19 cellular contexts compared by ENCODE assay signal in the genomic region with DNA sequence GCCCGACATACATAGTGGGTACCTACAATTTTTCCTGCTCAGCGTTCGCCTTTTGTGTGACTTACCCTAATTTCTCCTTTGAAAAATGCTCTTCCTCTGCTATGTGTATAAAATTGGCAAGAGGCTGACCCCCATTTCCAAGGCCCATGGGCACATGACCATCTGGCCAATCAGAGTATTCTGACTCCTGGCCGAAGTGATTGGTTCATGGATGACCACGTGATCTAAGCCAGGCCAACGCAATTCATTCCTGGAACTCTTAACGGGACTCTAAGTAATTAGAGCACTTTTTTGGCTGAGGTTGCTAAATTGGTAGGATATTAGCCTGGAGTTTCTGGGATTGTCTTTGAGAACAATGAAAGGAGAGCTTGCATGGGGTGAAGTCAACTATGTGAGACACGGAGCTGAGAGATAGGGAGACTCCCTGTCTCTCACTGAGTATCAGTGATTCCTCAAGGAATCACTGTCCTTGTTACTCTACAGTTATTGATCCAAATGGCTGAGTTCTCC.
DNase-seq lines count a peak whose midpoint lies in the region; ATAC-seq, FAIRE-seq and TF ChIP-seq lines count a peak whose summit lies in the region.
"Had no signal": no experiment of that assay in that cellular context is flagged by ENCODE, and none has a peak within 500 bp of the region (broad histone marks: within the 10 kb centered on the region; RNA-seq: fewer than 3 reads in every experiment).

No MANE protein-coding gene starts in this region.

- H3K9me3 ChIP-seq in A549 (no peaks in the 10 kb centered on the region), testis (no peaks in the 10 kb centered on the region), gastrocnemius medialis (no peaks in the 10 kb centered on the region)

- POLR2A ChIA-PET in A549 (lab: Yijun Ruan, JAX) (no interaction called here), WTC11 (lab: Charles Lee) (no interaction called here)

- H3K56ac ChIP-seq in mesendoderm (ENCODE audit: low read length): no peak overlapping the region

- H3K4me3 ChIP-seq in A549 (no peak overlapping the region), mesendoderm (ENCODE audit: low read length) (no peak overlapping the region), testis (peak overlapping the region in 1 of 2 donors; percentile 20), gastrocnemius medialis (no peak overlapping the region)

- H3K79me2 ChIP-seq in mesendoderm (ENCODE audit: control insufficient read depth, insufficient read depth, low read length): no peaks in the 10 kb centered on the region

- no peak for TF ChIP-seq EP300 in A549 (IDR thresholded peaks at IDR 0.05)

- TF ChIP-seq POLR2A in A549 (IDR thresholded peaks at IDR 0.05; ENCODE audit: low read length) (no peak), testis (IDR thresholded peaks at IDR 0.05) (no peak), gastrocnemius medialis (IDR thresholded peaks at IDR 0.05) (no peak)

- no peak for FAIRE-seq in A549 (lab: Jason Lieb, UNC)
- FAIRE-seq: GM12891 had no signal

- no peak overlapping the region for H2BK120ac ChIP-seq in mesendoderm (ENCODE audit: low read depth, low read length)

- no peaks in the 10 kb centered on the region for H3K36me3 Mint-ChIP-seq in WTC11
- H3K36me3 Mint-ChIP-seq: CD4-positive, alpha-beta memory T cell had no signal

- in situ Hi-C loops in gastrocnemius medialis (cut with MboI; ENCODE audit: low sequenced_read_pairs in 4 of 4): no loop called here

- no peak overlapping the region for H3K9ac ChIP-seq in mesendoderm (ENCODE audit: low read length)

- CTCF ChIA-PET in A549 (lab: Yijun Ruan, JAX) (no interaction called here), WTC11 (lab: Charles Lee) (no interaction called here)

- no peak overlapping the region for H2AK5ac ChIP-seq in mesendoderm (ENCODE audit: low read length)

- H3K27me3 ChIP-seq in mesendoderm (ENCODE audit: insufficient read depth, low read length, poor library complexity) (no peaks in the 10 kb centered on the region), testis (no peaks in the 10 kb centered on the region), gastrocnemius medialis (no peaks in the 10 kb centered on the region)

- H3K9me3 Mint-ChIP-seq in WTC11: no peaks in the 10 kb centered on the region

- H3K27ac ChIP-seq in A549: no peak overlapping the region
- H3K27ac ChIP-seq in mesendoderm (ENCODE audit: low read depth, low read length): no peak overlapping the region
- H3K27ac ChIP-seq in testis: no peak overlapping the region
- no peak overlapping the region for H3K27ac ChIP-seq in gastrocnemius medialis

- H3K23ac ChIP-seq in mesendoderm (ENCODE audit: low read length): no peak overlapping the region

- WGBS in A549 (ENCODE audit: missing lambda C conversion rate): 59% methylated on average over 8 of the region's 8 CpGs
- WGBS in mesendoderm (ENCODE audit: extremely low coverage, insufficient coverage, low lambda C conversion rate): no CpG with 5 or more reads among the region's 8 CpGs
- 61 to 67% methylated on average over 8 of the region's 8 CpGs for WGBS in testis, 2 donors

- H3K4me1 ChIP-seq in A549 (no peaks in the 10 kb centered on the region), mesendoderm (ENCODE audit: control insufficient read depth, low read depth, low read length) (peaks cover 4% of the 10 kb centered on the region), testis (no peaks in the 10 kb centered on the region), gastrocnemius medialis (no peaks in the 10 kb centered on the region)

- TF ChIP-seq CTCF in A549 (IDR thresholded peaks at IDR 0.05) (no peak), WTC11 (IDR thresholded peaks at IDR 0.05) (no peak), testis (IDR thresholded peaks at IDR 0.05) (no peak), gastrocnemius medialis (IDR thresholded peaks at IDR 0.05 in 4 of 5, conservative IDR thresholded peaks at IDR 0.05 in 1 of 5) (no peak)

- H2BK5ac ChIP-seq in mesendoderm (ENCODE audit: low read length): no peak overlapping the region

- no peak overlapping the region for H3K18ac ChIP-seq in mesendoderm (ENCODE audit: low read length)

- H3K79me1 ChIP-seq in mesendoderm (ENCODE audit: low read length): no peaks in the 10 kb centered on the region

- no peak overlapping the region for H2BK15ac ChIP-seq in mesendoderm (replicated peaks; ENCODE audit: low read depth)

- peaks cover 17% of the 10 kb centered on the region for H3K4me1 Mint-ChIP-seq in WTC11
- H3K4me1 Mint-ChIP-seq: CD4-positive, alpha-beta memory T cell had no signal

- H3K4ac ChIP-seq in mesendoderm (ENCODE audit: low read depth, low read length): no peak overlapping the region

- H3K4me2 ChIP-seq in A549 (no peak overlapping the region), mesendoderm (ENCODE audit: low read length) (no peak overlapping the region)

- H3K36me3 ChIP-seq in mesendoderm (ENCODE audit: control insufficient read depth, insufficient read depth, low read length) (no peaks in the 10 kb centered on the region), testis (ENCODE audit: low read depth, missing control alignments) (no peaks in the 10 kb centered on the region), gastrocnemius medialis (no peaks in the 10 kb centered on the region)

- H3K27me3 Mint-ChIP-seq in WTC11 (ENCODE audit: low read depth): peaks cover 11% of the 10 kb centered on the region

- intact Hi-C loops in testis (cut with DNase I; ENCODE audit: low total_unique reads) (no loop called here), gastrocnemius medialis (cut with DNase I; ENCODE audit: low total_unique reads) (no loop called here)

- no peak for DNase-seq in A549 (ENCODE audit: low read depth in 1 of 2, low spot score in 1 of 2)
- no peak for DNase-seq in WTC11 (ENCODE audit: low spot score)
- DNase-seq in mesendoderm: peak; percentile 60
- DNase-seq in testis: peak; percentile 52
- DNase-seq in central memory CD4-positive, alpha-beta T cell: no peak
- no peak for DNase-seq in cerebellum (ENCODE audit: low spot score)
- DNase-seq in gastrocnemius medialis: no peak
- DNase-seq: 8988T; C1 segment of cervical spinal cord; Calu3; CD4-positive, alpha-beta memory T cell; COR-L47; DMS53; DMS79 treated with DMSO at 0.1 percent for 48 hours; GF-D8; GOT3; H7; HCEC 1CT had no signal

- no peak for ATAC-seq in A549
- ATAC-seq in WTC11: no peak
- no peak for ATAC-seq in gastrocnemius medialis

- H4K8ac ChIP-seq in mesendoderm (ENCODE audit: low read depth, low read length): no peak overlapping the region

- H3K27ac Mint-ChIP-seq in WTC11: no peak overlapping the region
- H3K27ac Mint-ChIP-seq: CD4-positive, alpha-beta memory T cell had no signal

- no peak overlapping the region for H4K5ac ChIP-seq in mesendoderm (ENCODE audit: low read length)

- TF ChIP-seq RAD21 in A549 (conservative IDR thresholded peaks at IDR 0.05 in 1 of 2, IDR thresholded peaks at IDR 0.05 in 1 of 2): no peak

- H3K4me3 Mint-ChIP-seq in WTC11: no peak overlapping the region
- H3K4me3 Mint-ChIP-seq: CD4-positive, alpha-beta memory T cell had no signal

TF ChIP-seq in A549, 52 proteins besides CTCF, POLR2A, EP300 and RAD21:
- TF ChIP-seq USF2 (IDR thresholded peaks at IDR 0.05) (peak; percentile 77), MAZ (IDR thresholded peaks at IDR 0.05; ENCODE audit: borderline replicate concordance, low read depth, low read length) (no peak), MAFK (IDR thresholded peaks at IDR 0.05; ENCODE audit: partially characterized antibody) (peak; percentile 57)
TF ChIP-seq in A549: peak in this region for 2.

TF ChIP-seq in WTC11, 78 proteins besides CTCF, POLR2A, EP300 and RAD21:
- TF ChIP-seq NFYB (CRISPR knock-in tag; conservative IDR thresholded peaks at IDR 0.05; ENCODE audit: low read depth): 0 out of 2 replicates have a peak, but pooled peaks have one; percentile 28
- TF ChIP-seq, protein P1, sequence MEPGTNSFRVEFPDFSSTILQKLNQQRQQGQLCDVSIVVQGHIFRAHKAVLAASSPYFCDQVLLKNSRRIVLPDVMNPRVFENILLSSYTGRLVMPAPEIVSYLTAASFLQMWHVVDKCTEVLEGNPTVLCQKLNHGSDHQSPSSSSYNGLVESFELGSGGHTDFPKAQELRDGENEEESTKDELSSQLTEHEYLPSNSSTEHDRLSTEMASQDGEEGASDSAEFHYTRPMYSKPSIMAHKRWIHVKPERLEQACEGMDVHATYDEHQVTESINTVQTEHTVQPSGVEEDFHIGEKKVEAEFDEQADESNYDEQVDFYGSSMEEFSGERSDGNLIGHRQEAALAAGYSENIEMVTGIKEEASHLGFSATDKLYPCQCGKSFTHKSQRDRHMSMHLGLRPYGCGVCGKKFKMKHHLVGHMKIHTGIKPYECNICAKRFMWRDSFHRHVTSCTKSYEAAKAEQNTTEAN (CRISPR knock-in tag; IDR thresholded peaks at IDR 0.05): no peak
- TF ChIP-seq USF2 (CRISPR knock-in tag; IDR thresholded peaks at IDR 0.05): peak; percentile 47; the same call in 1 of the 2 replicates

Comparison
In these comparisons a context has a peak if more than half of its experiments do, and no peak if none do; other contexts are left out.
1. DNase-seq: peak in mesendoderm (single experiment) and testis (single experiment); none in A549 (0 of 2), WTC11 (single experiment), central memory CD4-positive, alpha-beta T cell (single experiment), cerebellum (single experiment) and gastrocnemius medialis (0 of 2).
2. Of the 8 proteins assayed by ChIP-seq in both WTC11 and A549: peak only in WTC11: none; only in A549: none; in both: USF2; in neither: 7.